Comparison of ENCODE assay signal across 8 cellular contexts in the genomic region with DNA sequence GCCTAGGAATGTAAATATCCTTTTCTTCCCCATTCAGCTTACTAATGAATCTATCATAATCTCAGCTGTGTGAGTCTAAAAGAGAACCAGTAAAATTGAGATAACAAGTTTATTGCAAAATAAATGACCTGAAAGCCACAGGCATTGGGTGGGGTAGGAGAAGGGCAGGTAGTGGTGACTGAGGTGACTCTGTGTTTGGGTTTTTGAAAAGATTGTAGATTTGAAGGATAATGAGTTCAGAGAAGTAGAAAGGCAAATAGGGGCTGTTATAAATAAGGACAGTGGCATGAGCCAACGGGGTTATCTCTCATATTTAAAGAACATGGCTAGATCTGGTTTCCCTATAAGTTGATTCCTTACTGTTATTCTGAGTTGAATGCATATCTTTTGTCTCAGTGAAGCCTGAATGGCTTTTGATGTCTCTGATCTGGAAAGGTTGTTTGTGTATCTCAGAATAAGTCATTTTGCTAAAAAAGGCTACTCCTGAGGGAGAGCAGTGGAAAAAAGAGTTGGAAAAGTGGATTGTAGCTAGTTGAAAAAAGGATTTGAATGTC.
DNase-seq lines count a peak whose midpoint lies in the region; ATAC-seq, FAIRE-seq and TF ChIP-seq lines count a peak whose summit lies in the region.
"Not testable (repeated sequence)": the region's sequence is repeated elsewhere in the genome, so short reads cannot be mapped to it uniquely, and the experiment has no call there.

No MANE protein-coding gene starts in this region.

- H3K9me3 ChIP-seq in HUES64 (ENCODE audit: insufficient read depth, low read depth, low read length) (peaks cover 91% of the 10 kb centered on the region), endodermal cell (ENCODE audit: control insufficient read depth, low read length) (peaks cover 93% of the 10 kb centered on the region)
- H3K9me3 ChIP-seq in small intestine (ENCODE audit: control insufficient read depth, low read depth); aorta (ENCODE audit: control insufficient read depth, low read length): not testable (repeated sequence)

- H3K4me3 ChIP-seq in HUES64 (ENCODE audit: low read length) (peak overlapping the region; percentile 0; the same call in 1 of the 2 replicates), endodermal cell (ENCODE audit: low read length) (peak overlapping the region; percentile 4)
- H3K4me3 ChIP-seq in astrocyte of the cerebellum (ENCODE audit: low read depth, low read length); small intestine (ENCODE audit: low read depth in 1 of 2, low read length in 2 of 2); aorta (ENCODE audit: low read length in 2 of 2): not testable (repeated sequence)

- intact Hi-C loops in aorta (cut with DNase I) = not testable (repeated sequence)

- not testable (repeated sequence) for H3K27me3 ChIP-seq in HUES64 (ENCODE audit: insufficient read depth, low read length); endodermal cell (ENCODE audit: control insufficient read depth, insufficient read depth, low read length, poor library complexity, severe bottlenecking); small intestine (ENCODE audit: control insufficient read depth in 2 of 2, insufficient read depth in 2 of 2, low read length in 2 of 2); aorta (ENCODE audit: control insufficient read depth in 1 of 2, insufficient read depth in 2 of 2, low read length in 1 of 2)

- H3K4me1 ChIP-seq in HUES64 (ENCODE audit: insufficient read depth, low read length); endodermal cell (ENCODE audit: control insufficient read depth, insufficient read depth, low read length); small intestine (ENCODE audit: control insufficient read depth in 2 of 2, insufficient read depth in 1 of 2, low read depth in 1 of 2, low read length in 1 of 2); aorta (ENCODE audit: control insufficient read depth in 1 of 2, insufficient read depth in 2 of 2, low read length in 2 of 2): not testable (repeated sequence)

- H3K27ac Mint-ChIP-seq in endodermal cell = not testable (repeated sequence)

- H3K4me3 Mint-ChIP-seq in endodermal cell = not testable (repeated sequence)

- not testable (repeated sequence) for H3K9ac ChIP-seq in HUES64 (ENCODE audit: low read depth, low read length); endodermal cell (ENCODE audit: extremely low read depth, low read length, poor library complexity, severe bottlenecking)

- H3K27ac ChIP-seq in HUES64 (ENCODE audit: low read depth, low read length); endodermal cell (ENCODE audit: low read depth, low read length); small intestine (ENCODE audit: low read depth in 1 of 2, low read length in 1 of 2); aorta (ENCODE audit: low read depth in 1 of 2, low read length in 2 of 2): not testable (repeated sequence)

- in situ Hi-C loops in astrocyte of the cerebellum (cut with HindIII; ENCODE audit: low sequenced_read_pairs) = not testable (repeated sequence)

- H3K36me3 Mint-ChIP-seq in endodermal cell (ENCODE audit: low read depth) = not testable (repeated sequence)

- TF ChIP-seq CTCF in astrocyte of the cerebellum (IDR thresholded peaks at IDR 0.05; ENCODE audit: low read depth, low read length, missing control alignments) = peak; percentile 2
- not testable (repeated sequence) for TF ChIP-seq CTCF in endodermal cell (conservative IDR thresholded peaks at IDR 0.05)

- not testable (repeated sequence) for H3K4me1 Mint-ChIP-seq in endodermal cell

- ATAC-seq in aorta (ENCODE audit: low FRiP score) = peak; percentile 1

- 24% methylated on average over 1 of the region's 1 CpG for WGBS in HUES64
- 24 to 26% methylated on average over 1 of the region's 1 CpG for WGBS in endodermal cell (ENCODE audit: insufficient coverage in 1 of 2, insufficient read length in 1 of 2), 2 experiments
- WGBS in small intestine, 3 donors = 5 to 20% (median 12%) methylated on average over 1 of the region's 1 CpG
- 13 to 17% methylated on average over 1 of the region's 1 CpG for WGBS in aorta, 2 donors

- DNase-seq in AG20443 (ENCODE audit: low spot score) (peak; percentile 16), GM12891 (ENCODE audit: insufficient read length, low spot score) (peak; percentile 4), iPS-NIHi7 (ENCODE audit: extremely low spot score) (peak; percentile 14), small intestine (peak; percentile 15)
- DNase-seq in astrocyte of the cerebellum (ENCODE audit: low read depth); endodermal cell; aorta: not testable (repeated sequence)

- not testable (repeated sequence) for H3K36me3 ChIP-seq in HUES64 (ENCODE audit: insufficient read depth, low read length); endodermal cell (ENCODE audit: control insufficient read depth, insufficient read depth, low read length); small intestine (ENCODE audit: control insufficient read depth in 2 of 2, insufficient read depth in 2 of 2, low read length in 2 of 2); aorta (ENCODE audit: control insufficient read depth in 1 of 2, insufficient read depth in 2 of 2, low read length in 1 of 2)

- not testable (repeated sequence) for FAIRE-seq in GM12891 (lab: Jason Lieb, UNC); small intestine (lab: Jason Lieb, UNC)

- not testable (repeated sequence) for H3K9me3 Mint-ChIP-seq in endodermal cell

- H3K27me3 Mint-ChIP-seq in endodermal cell (ENCODE audit: insufficient read depth) = not testable (repeated sequence)

- TF ChIP-seq POLR2A in GM12891 (IDR thresholded peaks at IDR 0.05; ENCODE audit: low read depth, low read length) = not testable (repeated sequence)
